Comparison of ENCODE assay signal across 8 cellular contexts in genomic region chr11:86041975-86042378, GRCh38. TPM values are rescaled to one million over a fixed set of nuclear protein-coding genes. Genes with fewer than 3 reads are reported as not detected.
DNase-seq lines count a peak whose midpoint lies in the region; ATAC-seq lines count a peak whose summit lies in the region.

No MANE protein-coding gene starts in this region.

- no peak overlapping the region for H2BK120ac ChIP-seq in neuronal stem cell (ENCODE audit: low read depth, low read length)

- H3K27me3 ChIP-seq in neuronal stem cell (ENCODE audit: control insufficient read depth in 3 of 3, insufficient read depth in 3 of 3, low read depth in 1 of 3, low read length in 3 of 3), result no peaks in the 10 kb centered on the region

- no peaks in the 10 kb centered on the region for H3K9me3 Mint-ChIP-seq in activated T-helper 1 cell treated with anti-CD3 and anti-CD28 coated beads, Interleukin-12 subunit alpha, Interleukin-12 subunit beta, Interleukin-2, Interleukin-4 antibody, amounts not matched to agents 30 ng/mL and 10 ng/mL and 1 ng/mL, durations not matched to agents 14 hours and 24 hours and 36 hours

- peaks cover 63% of the 10 kb centered on the region for H3K4me1 Mint-ChIP-seq in activated T-helper 1 cell treated with anti-CD3 and anti-CD28 coated beads, Interleukin-12 subunit alpha, Interleukin-12 subunit beta, Interleukin-2, Interleukin-4 antibody, amounts not matched to agents 30 ng/mL and 10 ng/mL and 1 ng/mL, durations not matched to agents 14 hours and 24 hours and 36 hours (ENCODE audit: low read depth)

- peaks cover 3% of the 10 kb centered on the region for H3K79me1 ChIP-seq in neuronal stem cell (ENCODE audit: low read depth, low read length)

- H3K36me3 Mint-ChIP-seq in activated T-helper 1 cell treated with anti-CD3 and anti-CD28 coated beads, Interleukin-12 subunit alpha, Interleukin-12 subunit beta, Interleukin-2, Interleukin-4 antibody, amounts not matched to agents 30 ng/mL and 10 ng/mL and 1 ng/mL, durations not matched to agents 14 hours and 24 hours and 36 hours (ENCODE audit: low read depth), result peaks cover 13% of the 10 kb centered on the region

- no peak overlapping the region for H3K4me2 ChIP-seq in neuronal stem cell (ENCODE audit: insufficient read depth, low read length, poor library complexity, severe bottlenecking)

- H3K27ac Mint-ChIP-seq in activated T-helper 1 cell treated with anti-CD3 and anti-CD28 coated beads, Interleukin-12 subunit alpha, Interleukin-12 subunit beta, Interleukin-2, Interleukin-4 antibody, amounts not matched to agents 30 ng/mL and 10 ng/mL and 1 ng/mL, durations not matched to agents 14 hours and 24 hours and 36 hours, result peak overlapping the region; percentile 71

- no peak overlapping the region for H2AK5ac ChIP-seq in neuronal stem cell (ENCODE audit: low read depth, low read length)

- H3K9me3 ChIP-seq in neuronal stem cell (replicated peaks in 1 of 2; ENCODE audit: control insufficient read depth in 2 of 2, insufficient read depth in 1 of 2, low read depth in 1 of 2, low read length in 2 of 2), result no peaks in the 10 kb centered on the region

- no peak overlapping the region for H4K8ac ChIP-seq in neuronal stem cell (ENCODE audit: low read depth, low read length)

- H3K23ac ChIP-seq in neuronal stem cell (ENCODE audit: low read depth, low read length, poor library complexity), result no peak overlapping the region

- H2BK5ac ChIP-seq in neuronal stem cell (ENCODE audit: low read length), result no peak overlapping the region

- H3K4ac ChIP-seq in neuronal stem cell (ENCODE audit: low read length), result no peak overlapping the region

- H3K9ac ChIP-seq in neuronal stem cell (ENCODE audit: low read depth, low read length, poor library complexity), result no peak overlapping the region

- H2BK12ac ChIP-seq in neuronal stem cell (ENCODE audit: low read length), result no peak overlapping the region

- WGBS in neuronal stem cell (ENCODE audit: extremely low coverage in 2 of 2, insufficient read length in 2 of 2, insufficient replicate concordance in 1 of 2), 2 donors, result no CpG with 5 or more reads among the region's 2 CpGs

- DNase-seq in DMS79 (lab: John Stamatoyannopoulos, UW) (peak; percentile 44), NCI-H69 (lab: John Stamatoyannopoulos, UW) (peak; percentile 88), fibroblast of the conjunctiva (ENCODE audit: low read depth) (peak; percentile 91), neuronal stem cell (ENCODE audit: low spot score) (peak; percentile 89)
- peak; percentile 48 for DNase-seq in activated T-helper 1 cell treated with anti-CD3 and anti-CD28 coated beads, Interleukin-12 subunit alpha, Interleukin-12 subunit beta, Interleukin-2, Interleukin-4 antibody, amounts not matched to agents 30 ng/mL and 10 ng/mL and 1 ng/mL, durations not matched to agents 14 hours and 24 hours and 36 hours (ENCODE audit: low spot score)

- no peak overlapping the region for H2AFZ ChIP-seq in neuronal stem cell (ENCODE audit: low read length)

- H3K4me3 ChIP-seq in neuronal stem cell (ENCODE audit: low read length in 2 of 2), result no peak overlapping the region

- no peak overlapping the region for H4K91ac ChIP-seq in neuronal stem cell (ENCODE audit: low read depth, low read length, poor library complexity)

- peak overlapping the region; percentile 43 for H3K4me3 Mint-ChIP-seq in activated T-helper 1 cell treated with anti-CD3 and anti-CD28 coated beads, Interleukin-12 subunit alpha, Interleukin-12 subunit beta, Interleukin-2, Interleukin-4 antibody, amounts not matched to agents 30 ng/mL and 10 ng/mL and 1 ng/mL, durations not matched to agents 14 hours and 24 hours and 36 hours

- H3K27ac ChIP-seq in neuronal stem cell (replicated peaks; ENCODE audit: low read length), result no peak overlapping the region

- H3K14ac ChIP-seq in neuronal stem cell (ENCODE audit: low read length), result no peak overlapping the region

- H3K36me3 ChIP-seq in neuronal stem cell (replicated peaks in 1 of 2; ENCODE audit: control insufficient read depth in 2 of 2, insufficient read depth in 2 of 2, low read length in 2 of 2), result peaks cover 0 to 18% of the 10 kb centered on the region in 2 donors

- intact Hi-C loops in activated T-helper 1 cell treated with anti-CD3 and anti-CD28 coated beads, Interleukin-12 subunit alpha, Interleukin-12 subunit beta, Interleukin-2, Interleukin-4 antibody, amounts not matched to agents 30 ng/mL and 10 ng/mL and 1 ng/mL, durations not matched to agents 14 hours and 24 hours and 36 hours (cut with micrococcal nuclease), result loop anchor here (1.0 to 5.0 kb wide), 11 partner anchors 15 to 775 kb away; partner anchors contain the start of gene CCDC83

- no peaks in the 10 kb centered on the region for H3K27me3 Mint-ChIP-seq in activated T-helper 1 cell treated with anti-CD3 and anti-CD28 coated beads, Interleukin-12 subunit alpha, Interleukin-12 subunit beta, Interleukin-2, Interleukin-4 antibody, amounts not matched to agents 30 ng/mL and 10 ng/mL and 1 ng/mL, durations not matched to agents 14 hours and 24 hours and 36 hours (ENCODE audit: insufficient read depth)

- no peak overlapping the region for H2BK15ac ChIP-seq in neuronal stem cell (ENCODE audit: low read length)

- H3K18ac ChIP-seq in neuronal stem cell (ENCODE audit: low read length), result no peak overlapping the region

- peaks cover 0 to 2% of the 10 kb centered on the region in 2 donors for H3K4me1 ChIP-seq in neuronal stem cell (ENCODE audit: control insufficient read depth in 2 of 2, insufficient read depth in 1 of 2, low read depth in 1 of 2, low read length in 2 of 2)

- ATAC-seq in GM19452 (IDR thresholded peaks at IDR 0.05; ENCODE audit: unreplicated experiment) (peak; percentile 65), HG03558 (IDR thresholded peaks at IDR 0.05; ENCODE audit: extremely low read depth, unreplicated experiment) (peak; percentile 45), GM18870 (IDR thresholded peaks at IDR 0.05; ENCODE audit: unreplicated experiment) (no peak)

RNA-seq across cellular contexts. Expression of gene PICALM, which starts 26.9 kb away (rescaled TPM):
- total RNA-seq in activated T-helper 1 cell treated with anti-CD3 and anti-CD28 coated beads, Interleukin-12 subunit alpha, Interleukin-12 subunit beta, Interleukin-2, Interleukin-4 antibody, amounts not matched to agents 30 ng/mL and 10 ng/mL and 1 ng/mL, durations not matched to agents 14 hours and 24 hours and 36 hours, result 174 and 177 TPM in 2 replicates
- polyA plus RNA-seq in neuronal stem cell (2013, experiment 1 of 2), result 73.0 TPM
- 70.7 TPM for polyA plus RNA-seq in neuronal stem cell (2013, experiment 2 of 2)
